In the genomic region with DNA sequence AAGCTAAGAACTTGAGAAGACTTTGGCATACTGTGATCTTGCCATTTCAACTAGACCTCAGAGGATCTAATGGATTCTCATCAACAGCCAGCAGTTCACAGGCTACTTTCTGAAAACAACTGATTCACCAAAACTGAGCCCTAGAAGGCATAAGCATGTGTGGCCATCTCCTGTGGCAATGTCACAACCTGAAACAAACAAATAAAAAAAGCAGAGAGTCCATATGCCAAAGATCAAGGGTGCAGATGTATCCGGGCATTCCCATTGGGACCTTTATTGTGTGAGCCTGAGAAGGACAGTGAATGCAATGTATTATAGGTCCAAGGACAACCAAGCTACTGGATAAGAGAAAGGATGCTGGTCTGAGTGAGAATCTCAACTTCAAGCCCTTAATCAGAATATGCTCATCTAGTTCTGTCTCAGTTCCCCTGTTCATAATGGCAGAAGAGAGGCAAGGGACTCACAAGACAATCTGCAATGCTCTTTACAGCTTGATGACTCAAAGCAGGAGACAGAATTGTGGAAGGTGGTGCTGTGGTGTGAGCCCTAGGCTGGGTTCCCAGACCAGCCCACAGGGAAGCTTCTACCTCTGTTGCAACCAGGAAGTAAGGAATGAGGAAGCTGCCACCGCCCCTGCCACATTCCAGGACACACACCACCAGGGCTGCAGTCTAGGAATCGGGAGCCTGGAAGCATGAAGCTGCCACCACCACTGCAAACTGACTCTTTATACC, we compare ENCODE assay signal across 8 cellular contexts.
DNase-seq lines count a peak whose midpoint lies in the region; ATAC-seq and TF ChIP-seq lines count a peak whose summit lies in the region.

No MANE protein-coding gene starts in this region.

- 42 to 52% methylated on average over 3 of the region's 3 CpGs for WGBS in lower leg skin, 2 donors

- H3K4me1 ChIP-seq in Peyer's patch (peaks cover 0 to 6% (median 0%) of the 10 kb centered on the region in 4 donors), gastrocnemius medialis (no peaks in the 10 kb centered on the region), vagina (peaks cover 22% of the 10 kb centered on the region)

- TF ChIP-seq POLR2A in Peyer's patch (IDR thresholded peaks at IDR 0.05), result no peak
- TF ChIP-seq POLR2A in lower leg skin (IDR thresholded peaks at IDR 0.05), result no peak
- no peak for TF ChIP-seq POLR2A in gastrocnemius medialis (IDR thresholded peaks at IDR 0.05)
- TF ChIP-seq POLR2A in vagina (IDR thresholded peaks at IDR 0.05), result no peak

- no peak overlapping the region for H3K27ac ChIP-seq in Peyer's patch
- no peak overlapping the region for H3K27ac ChIP-seq in gastrocnemius medialis
- no peak overlapping the region for H3K27ac ChIP-seq in vagina

- peak in 1 of 6 experiments; percentile 7 for TF ChIP-seq CTCF in Peyer's patch (IDR thresholded peaks at IDR 0.05)
- no peak for TF ChIP-seq CTCF in lower leg skin (IDR thresholded peaks at IDR 0.05)
- no peak for TF ChIP-seq CTCF in gastrocnemius medialis (IDR thresholded peaks at IDR 0.05 in 4 of 5, conservative IDR thresholded peaks at IDR 0.05 in 1 of 5)
- TF ChIP-seq CTCF in vagina (IDR thresholded peaks at IDR 0.05), result no peak

- H3K36me3 ChIP-seq in Peyer's patch, result no peaks in the 10 kb centered on the region
- no peaks in the 10 kb centered on the region for H3K36me3 ChIP-seq in gastrocnemius medialis
- H3K36me3 ChIP-seq in vagina, result no peaks in the 10 kb centered on the region

- H3K9me3 ChIP-seq in Peyer's patch (no peaks in the 10 kb centered on the region), gastrocnemius medialis (no peaks in the 10 kb centered on the region), vagina (no peaks in the 10 kb centered on the region)

- ATAC-seq in HG02870 (IDR thresholded peaks at IDR 0.05; ENCODE audit: unreplicated experiment), result peak; percentile 99
- no peak for ATAC-seq in gastrocnemius medialis

- intact Hi-C loops in lower leg skin (cut with DNase I; ENCODE audit: low total_unique reads) (no loop called here), gastrocnemius medialis (cut with DNase I; ENCODE audit: low total_unique reads) (no loop called here), vagina (cut with DNase I) (no loop called here)

- H3K4me3 ChIP-seq in Peyer's patch (no peak overlapping the region), lower leg skin (ENCODE audit: low read depth, poor library complexity, severe bottlenecking) (no peak overlapping the region), gastrocnemius medialis (no peak overlapping the region), vagina (no peak overlapping the region)

- H3K27me3 ChIP-seq in Peyer's patch (no peaks in the 10 kb centered on the region), gastrocnemius medialis (peaks cover 0 to 4% (median 0%) of the 10 kb centered on the region in 3 donors), vagina (no peaks in the 10 kb centered on the region)

- DNase-seq in GM19238 (ENCODE audit: insufficient read length, low spot score) (peak; percentile 7), Peyer's patch (peak in 2 of 3 donors; percentile 63 to 73), lower leg skin (ENCODE audit: low spot score in 2 of 2) (peak; percentile 32 to 86), superior temporal gyrus (ENCODE audit: extremely low spot score) (no peak), ecto neural progenitor cell (ENCODE audit: low spot score) (no peak), gastrocnemius medialis (no peak), vagina (ENCODE audit: extremely low spot score in 2 of 2) (no peak)

- in situ Hi-C loops in gastrocnemius medialis (cut with MboI; ENCODE audit: low sequenced_read_pairs in 4 of 4), result no loop called here

Comparison
In these comparisons a context has a peak if more than half of its experiments do, and no peak if none do; other contexts are left out.
1. DNase-seq: peak in GM19238 (single experiment), Peyer's patch (2 of 3) and lower leg skin (2 of 2); none in superior temporal gyrus (single experiment), ecto neural progenitor cell (single experiment), gastrocnemius medialis (0 of 2) and vagina (0 of 2).